18 cellular contexts compared by ENCODE assay signal in genomic region chr2:141381946-141382345, GRCh38.
"Had no signal": no experiment of that assay in that cellular context is flagged by ENCODE, and none has a peak within 500 bp of the region (broad histone marks: within the 10 kb centered on the region; RNA-seq: fewer than 3 reads in every experiment).

No MANE protein-coding gene starts in this region.

- H3K4me3 Mint-ChIP-seq: dendritic cell treated with granulocyte-macrophage colony-stimulating factor and Interleukin-4, amounts not matched to agents 40 ng/mL and 50 ng/mL, for 4 days; natural killer cell; stimulated activated naive CD8-positive, alpha-beta T cell treated with anti-CD3 and anti-CD28 coated beads, Interleukin-15, amount 100 ng/mL, for 72 hours had no signal

- H3K27me3 Mint-ChIP-seq: dendritic cell treated with granulocyte-macrophage colony-stimulating factor and Interleukin-4, amounts not matched to agents 40 ng/mL and 50 ng/mL, for 4 days; stimulated activated naive CD8-positive, alpha-beta T cell treated with anti-CD3 and anti-CD28 coated beads, Interleukin-15, amount 100 ng/mL, for 72 hours had no signal

- H3K27ac Mint-ChIP-seq: dendritic cell treated with granulocyte-macrophage colony-stimulating factor and Interleukin-4, amounts not matched to agents 40 ng/mL and 50 ng/mL, for 4 days; natural killer cell; stimulated activated naive CD8-positive, alpha-beta T cell treated with anti-CD3 and anti-CD28 coated beads, Interleukin-15, amount 100 ng/mL, for 72 hours had no signal

- ATAC-seq: foreskin keratinocyte; gastroesophageal sphincter; heart left ventricle; left cardiac atrium; left lung; natural killer cell; pancreas; sciatic nerve; stimulated activated naive CD8-positive, alpha-beta T cell treated with anti-CD3 and anti-CD28 coated beads, Interleukin-15, amount 100 ng/mL, for 72 hours had no signal

- H3K4me1 Mint-ChIP-seq: natural killer cell; stimulated activated naive CD8-positive, alpha-beta T cell treated with anti-CD3 and anti-CD28 coated beads, Interleukin-15, amount 100 ng/mL, for 72 hours had no signal

- DNase-seq: colonic mucosa; effector CD8-positive, alpha-beta T cell; foreskin keratinocyte; heart left ventricle; left cardiac atrium; left lung; natural killer cell; pancreas; stimulated activated CD4-positive, alpha-beta T cell treated with anti-CD3 and anti-CD28 coated beads, Interleukin-12 subunit alpha, Interleukin-12 subunit beta, amount 100 ng/mL, for 4 hours; stimulated activated CD4-positive, alpha-beta T cell treated with anti-CD3 and anti-CD28 coated beads, Interleukin-1b, Interleukin-23, amount 100 ng/mL, for 48 hours; stimulated activated CD4-positive, alpha-beta T cell treated with anti-CD3 and anti-CD28 coated beads, Interleukin-4, amount 100 ng/mL, for 1 hour; stimulated activated CD8-positive, alpha-beta memory T cell treated with anti-CD3 and anti-CD28 coated beads, Interleukin-4, amount 100 ng/mL, for 48 hours; stimulated activated naive CD4-positive, alpha-beta T cell; stimulated activated naive CD8-positive, alpha-beta T cell treated with anti-CD3 and anti-CD28 coated beads, Interleukin-15, amount 100 ng/mL, for 72 hours; transverse colon had no signal
